ENCODE assay signal across 8 cellular contexts in the genomic region with DNA sequence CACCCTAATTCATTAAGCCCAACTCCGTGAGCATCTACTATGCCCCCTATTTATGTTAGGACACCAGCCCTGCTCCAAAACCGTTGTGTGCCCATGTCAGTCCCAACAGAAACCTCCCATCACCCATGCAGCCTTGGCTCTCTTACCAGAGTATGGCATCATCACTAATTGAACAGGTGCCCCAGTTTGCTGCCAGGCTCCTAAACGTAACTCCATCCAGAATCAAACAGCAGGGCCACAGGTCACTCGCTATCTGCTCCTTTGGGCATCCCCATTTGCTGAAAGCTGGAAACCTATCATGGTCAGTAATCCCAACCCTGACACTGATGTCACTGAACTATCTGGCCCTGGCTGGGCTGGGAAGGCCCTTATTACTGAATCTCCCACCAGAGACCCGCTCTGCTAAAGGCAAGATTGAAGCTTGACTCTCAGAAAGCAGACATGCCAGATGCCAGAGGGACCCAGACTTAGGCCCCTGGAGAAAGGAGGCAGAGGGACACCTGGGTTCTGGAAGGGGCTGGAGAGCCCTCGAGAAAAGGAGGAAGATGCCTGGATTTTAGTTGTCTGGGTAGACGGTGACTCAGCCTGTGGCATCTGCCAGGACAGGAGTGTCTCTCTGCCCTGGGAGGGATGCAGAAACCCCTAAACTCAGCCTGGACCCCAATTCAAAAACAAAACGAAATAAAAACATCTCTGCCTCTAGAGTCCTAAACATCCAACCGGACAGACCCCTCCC. TPM values are rescaled to one million over a fixed set of nuclear protein-coding genes. Genes with fewer than 3 reads are reported as not detected.
A peak's percentile ranks its signal among the peaks of the same experiment; 100 is the strongest.
DNase-seq lines count a peak whose midpoint lies in the region; ATAC-seq and TF ChIP-seq lines count a peak whose summit lies in the region.

No MANE protein-coding gene starts in this region.

- H3K27ac Mint-ChIP-seq in HFFc6 (peak overlapping the region; percentile 12; the same call in 1 of the 2 replicates), immature natural killer cell (peak overlapping the region in 4 of 6 donors; percentile 35 to 79 (median 51))
- no peak overlapping the region for H3K27ac Mint-ChIP-seq in activated CD8-positive, alpha-beta T cell treated with anti-CD3 and anti-CD28 coated beads, Interleukin-2, amount 10 ng/mL, durations not matched to agents 7 days and 5 days

- H3K4me3 ChIP-seq in spleen: peak overlapping the region; percentile 28 to 71 (median 39)

- WGBS in spleen, 5 donors: 54 to 62% (median 61%) methylated on average over 9 of the region's 9 CpGs

- H3K36me3 Mint-ChIP-seq in HFFc6 (ENCODE audit: low read depth) (no peaks in the 10 kb centered on the region), immature natural killer cell (no peaks in the 10 kb centered on the region)
- no peaks in the 10 kb centered on the region for H3K36me3 Mint-ChIP-seq in activated CD8-positive, alpha-beta T cell treated with anti-CD3 and anti-CD28 coated beads, Interleukin-2, amount 10 ng/mL, durations not matched to agents 7 days and 5 days (ENCODE audit: low read depth)

- H3K4me3 Mint-ChIP-seq in HFFc6: peak overlapping the region; percentile 70
- H3K4me3 Mint-ChIP-seq in activated CD8-positive, alpha-beta T cell treated with anti-CD3 and anti-CD28 coated beads, Interleukin-2, amount 10 ng/mL, durations not matched to agents 7 days and 5 days: peak overlapping the region; percentile 58
- H3K4me3 Mint-ChIP-seq in immature natural killer cell: peak overlapping the region; percentile 57 to 89 (median 81)

- TF ChIP-seq POLR2A in spleen (IDR thresholded peaks at IDR 0.05): no peak

- H3K4me1 ChIP-seq in spleen: peaks cover 0 to 20% (median 16%) of the 10 kb centered on the region in 6 donors

- H3K27me3 Mint-ChIP-seq in HFFc6 (ENCODE audit: insufficient read depth) (peaks cover 67% of the 10 kb centered on the region), immature natural killer cell (ENCODE audit: low read depth in 3 of 3) (peaks cover 17 to 32% (median 25%) of the 10 kb centered on the region in 3 donors)
- peaks cover 69% of the 10 kb centered on the region for H3K27me3 Mint-ChIP-seq in activated CD8-positive, alpha-beta T cell treated with anti-CD3 and anti-CD28 coated beads, Interleukin-2, amount 10 ng/mL, durations not matched to agents 7 days and 5 days (ENCODE audit: low read depth)

- intact Hi-C loops in spleen (cut with DNase I; ENCODE audit: low total_unique reads): no loop called here

- peaks cover 0 to 71% (median 0%) of the 10 kb centered on the region in 7 donors for H3K27me3 ChIP-seq in spleen (replicated peaks in 1 of 7)

- H3K9me3 ChIP-seq in spleen: no peaks in the 10 kb centered on the region

- ATAC-seq in activated CD8-positive, alpha-beta T cell treated with anti-CD3 and anti-CD28 coated beads, Interleukin-2, amount 10 ng/mL, durations not matched to agents 7 days and 5 days: no peak
- ATAC-seq in HG03095 (IDR thresholded peaks at IDR 0.05; ENCODE audit: unreplicated experiment): no peak
- ATAC-seq in HG02938 (IDR thresholded peaks at IDR 0.05; ENCODE audit: unreplicated experiment): no peak
- no peak for ATAC-seq in GM21825 (IDR thresholded peaks at IDR 0.05; ENCODE audit: unreplicated experiment)

- no peak for DNase-seq in HFFc6
- DNase-seq in activated CD8-positive, alpha-beta T cell treated with anti-CD3 and anti-CD28 coated beads, Interleukin-2, amount 10 ng/mL, durations not matched to agents 7 days and 5 days: no peak
- DNase-seq in immature natural killer cell: no peak
- no peak for DNase-seq in spleen
- no peak for DNase-seq in stimulated activated CD8-positive, alpha-beta memory T cell treated with anti-CD3 and anti-CD28 coated beads, Interleukin-4, amount 100 ng/mL, for 48 hours

- CTCF ChIA-PET in activated CD8-positive, alpha-beta T cell treated with anti-CD3 and anti-CD28 coated beads, Interleukin-2, amount 10 ng/mL, durations not matched to agents 7 days and 5 days (lab: Charles Lee): interaction anchor here (0.9 to 1.8 kb wide), 4 partner anchors 8 to 133 kb away, joined by 3 to 8 read pairs (median 5); no protein-coding TSS in a partner anchor

- no peaks in the 10 kb centered on the region for H3K36me3 ChIP-seq in spleen

- peaks cover 6% of the 10 kb centered on the region for H3K4me1 Mint-ChIP-seq in HFFc6 (ENCODE audit: low read depth)
- peaks cover 9% of the 10 kb centered on the region for H3K4me1 Mint-ChIP-seq in activated CD8-positive, alpha-beta T cell treated with anti-CD3 and anti-CD28 coated beads, Interleukin-2, amount 10 ng/mL, durations not matched to agents 7 days and 5 days (ENCODE audit: low read depth)
- peaks cover 13 to 17% of the 10 kb centered on the region in 2 donors for H3K4me1 Mint-ChIP-seq in immature natural killer cell

- POLR2A ChIA-PET in activated CD8-positive, alpha-beta T cell treated with anti-CD3 and anti-CD28 coated beads, Interleukin-2, amount 10 ng/mL, durations not matched to agents 7 days and 5 days (lab: Charles Lee): interaction anchor here (0.7 to 1.0 kb wide), 3 partner anchors 10 to 212 kb away, joined by 3 to 4 read pairs (median 4); partner anchors contain the start of gene VARS2

- H3K9me3 Mint-ChIP-seq in HFFc6: no peaks in the 10 kb centered on the region
- no peaks in the 10 kb centered on the region for H3K9me3 Mint-ChIP-seq in activated CD8-positive, alpha-beta T cell treated with anti-CD3 and anti-CD28 coated beads, Interleukin-2, amount 10 ng/mL, durations not matched to agents 7 days and 5 days (ENCODE audit: insufficient read depth)
- peaks cover 0 to 7% (median 0%) of the 10 kb centered on the region in 6 donors for H3K9me3 Mint-ChIP-seq in immature natural killer cell

- H3K27ac ChIP-seq in spleen: peak overlapping the region; percentile 38 to 69 (median 58)

- no peak for TF ChIP-seq CTCF in HFFc6 (IDR thresholded peaks at IDR 0.05)
- no peak for TF ChIP-seq CTCF in spleen (IDR thresholded peaks at IDR 0.05 in 8 of 11, conservative IDR thresholded peaks at IDR 0.05 in 3 of 11)

RNA-seq across cellular contexts. Expression of gene MUCL3, which starts 14.0 kb away (rescaled TPM):
- total RNA-seq in HFFc6 (2021; fragmentation: NEBNext Ultra II Directional; extraction: Animal tissue kit (Norgen Biotek cat#: 25700)): not detected
- not detected for total RNA-seq in activated CD8-positive, alpha-beta T cell treated with anti-CD3 and anti-CD28 coated beads, Interleukin-2, amount 10 ng/mL, durations not matched to agents 7 days and 5 days
- polyA plus RNA-seq in immature natural killer cell (not detected), spleen (under 1 TPM in 1 of 3 donors, not detected in 2; 0.03 TPM)
- total RNA-seq in spleen: not detected

RNA-seq across cellular contexts. Expression of gene SFTA2, which starts 22.8 kb away (rescaled TPM):
- total RNA-seq in HFFc6 (2021; fragmentation: NEBNext Ultra II Directional; extraction: Animal tissue kit (Norgen Biotek cat#: 25700)): not detected
- not detected for total RNA-seq in activated CD8-positive, alpha-beta T cell treated with anti-CD3 and anti-CD28 coated beads, Interleukin-2, amount 10 ng/mL, durations not matched to agents 7 days and 5 days
- polyA plus RNA-seq in immature natural killer cell: not detected
- under 1 TPM in 1 of 7 donors, not detected in 6; 0.47 TPM for total RNA-seq in spleen
- polyA plus RNA-seq in spleen: 1 to 10 TPM in 1 of 3 donors, under 1 TPM in 1, not detected in 1; 0.08 to 2.6 TPM

RNA-seq across cellular contexts. Expression of gene MUC21, which starts 28.7 kb away (rescaled TPM):
- not detected for total RNA-seq in HFFc6 (2021; fragmentation: NEBNext Ultra II Directional; extraction: Animal tissue kit (Norgen Biotek cat#: 25700))
- not detected for total RNA-seq in activated CD8-positive, alpha-beta T cell treated with anti-CD3 and anti-CD28 coated beads, Interleukin-2, amount 10 ng/mL, durations not matched to agents 7 days and 5 days
- polyA plus RNA-seq in immature natural killer cell: not detected
- total RNA-seq in spleen: not detected
- under 1 TPM; 0.02 to 0.64 (median 0.05) TPM for polyA plus RNA-seq in spleen

RNA-seq across cellular contexts. Expression of gene VARS2, which starts 40.8 kb away (rescaled TPM):
- 10 to 100 TPM; 15.3 to 18.4 (median 16.9) TPM for total RNA-seq in HFFc6 (2021; fragmentation: NEBNext Ultra II Directional; extraction: Animal tissue kit (Norgen Biotek cat#: 25700))
- 10 to 100 TPM; 38.4 to 38.8 TPM for total RNA-seq in activated CD8-positive, alpha-beta T cell treated with anti-CD3 and anti-CD28 coated beads, Interleukin-2, amount 10 ng/mL, durations not matched to agents 7 days and 5 days
- 10 to 100 TPM; 12.0 to 17.5 (median 12.6) TPM for polyA plus RNA-seq in immature natural killer cell
- 10 to 100 TPM; 16.4 to 30.7 (median 28.1) TPM for total RNA-seq in spleen
- 10 to 100 TPM; 15.5 to 38.2 (median 36.3) TPM for polyA plus RNA-seq in spleen

RNA-seq across cellular contexts. Expression of gene GTF2H4, which starts 46.8 kb away (rescaled TPM):
- 10 to 100 TPM; 23.9 to 27.1 (median 26.5) TPM for total RNA-seq in HFFc6 (2021; fragmentation: NEBNext Ultra II Directional; extraction: Animal tissue kit (Norgen Biotek cat#: 25700))
- 10 to 100 TPM; 30.0 to 30.1 TPM for total RNA-seq in activated CD8-positive, alpha-beta T cell treated with anti-CD3 and anti-CD28 coated beads, Interleukin-2, amount 10 ng/mL, durations not matched to agents 7 days and 5 days
- polyA plus RNA-seq in immature natural killer cell (10 to 100 TPM in 1 of 3 donors, 1 to 10 TPM in 1, not detected in 1; 6.3 to 10.2 TPM), spleen (10 to 100 TPM; 21.9 to 40.0 (median 33.8) TPM)
- 10 to 100 TPM; 20.6 to 49.7 (median 28.3) TPM for total RNA-seq in spleen
